Comparison of ENCODE assay signal across 15 cellular contexts in genomic region chr2:172251231-172251630, GRCh38.
DNase-seq lines count a peak whose midpoint lies in the region; ATAC-seq, FAIRE-seq and TF ChIP-seq lines count a peak whose summit lies in the region.
"Had no signal": no experiment of that assay in that cellular context is flagged by ENCODE, and none has a peak within 500 bp of the region (broad histone marks: within the 10 kb centered on the region; RNA-seq: fewer than 3 reads in every experiment).

No MANE protein-coding gene starts in this region.

- DNase-seq in Daoy (ENCODE audit: low read depth) (peak; percentile 36), NCI-H226 (peak; percentile 28), endothelial cell of umbilical vein (ENCODE audit: low read depth, low spot score) (peak; percentile 91), mesendoderm (no peak), pancreas (no peak), medulla oblongata (ENCODE audit: extremely low spot score) (no peak)
- no peak for DNase-seq in activated CD4-positive, alpha-beta T cell treated with anti-CD3 and anti-CD28 coated beads, Interleukin-2, amount 50 U/mL, for 4 hours
- DNase-seq: CD4-positive, alpha-beta memory T cell; dorsolateral prefrontal cortex; GF-D8; H7; hippocampal formation; NCI-H1092 treated with DMSO at 0.1 percent for 48 hours had no signal

- no peaks in the 10 kb centered on the region for H4K20me1 ChIP-seq in endothelial cell of umbilical vein (replicated peaks; ENCODE audit: control insufficient read depth, extremely low read depth, insufficient read depth, low read length)

- H3K4me3 ChIP-seq in endothelial cell of umbilical vein (replicated peaks in 1 of 3; ENCODE audit: insufficient read depth in 1 of 3, low read depth in 1 of 3, low read length in 3 of 3) (no peak overlapping the region), mesendoderm (ENCODE audit: low read length) (no peak overlapping the region), pancreas (no peak overlapping the region)
- H3K4me3 ChIP-seq: dorsolateral prefrontal cortex had no signal

- TF ChIP-seq CTCF in endothelial cell of umbilical vein (IDR thresholded peaks at IDR 0.05; ENCODE audit: extremely low read depth in 1 of 2, insufficient read depth in 1 of 2, low read depth in 1 of 2, low read length in 2 of 2) (no peak), pancreas (IDR thresholded peaks at IDR 0.05) (no peak)

- intact Hi-C loops in endothelial cell of umbilical vein (cut with micrococcal nuclease) (loop anchor here (1.0 to 5.0 kb wide), 4 partner anchors 16 to 176 kb away; partner anchors contain the start of gene ITGA6), pancreas (cut with DNase I) (no loop called here)

- TF ChIP-seq POLR2A in endothelial cell of umbilical vein (IDR thresholded peaks at IDR 0.05; ENCODE audit: low read depth, low read length) = peak; percentile 29

- H3K9me3 ChIP-seq in endothelial cell of umbilical vein (replicated peaks; ENCODE audit: control insufficient read depth, insufficient read depth, low read length) (no peaks in the 10 kb centered on the region), pancreas (no peaks in the 10 kb centered on the region)

- H3K4ac ChIP-seq in mesendoderm (ENCODE audit: low read depth, low read length) = no peak overlapping the region

- H3K36me3 ChIP-seq in endothelial cell of umbilical vein (ENCODE audit: control insufficient read depth in 2 of 2, extremely low read depth in 1 of 2, insufficient read depth in 2 of 2, low read length in 2 of 2) (no peaks in the 10 kb centered on the region), mesendoderm (ENCODE audit: control insufficient read depth, insufficient read depth, low read length) (no peaks in the 10 kb centered on the region), pancreas (no peaks in the 10 kb centered on the region)

- FAIRE-seq in endothelial cell of umbilical vein (lab: Jason Lieb, UNC) = peak; percentile 71
- FAIRE-seq in pancreas (lab: Jason Lieb, UNC) = no peak
- FAIRE-seq: TTC549 had no signal

- peak overlapping the region; percentile 7 for H2BK120ac ChIP-seq in mesendoderm (ENCODE audit: low read depth, low read length)

- H3K79me1 ChIP-seq in mesendoderm (ENCODE audit: low read length) = no peaks in the 10 kb centered on the region

- no peak for ATAC-seq in pancreas
- no peak for ATAC-seq in HG02623 (IDR thresholded peaks at IDR 0.05; ENCODE audit: unreplicated experiment)

- H4K8ac ChIP-seq in mesendoderm (ENCODE audit: low read depth, low read length) = no peak overlapping the region

- H2BK5ac ChIP-seq in mesendoderm (ENCODE audit: low read length) = no peak overlapping the region

- no peaks in the 10 kb centered on the region for H3K9me1 ChIP-seq in endothelial cell of umbilical vein (replicated peaks; ENCODE audit: control insufficient read depth, extremely low read depth, insufficient read depth, low read length)

- no TSS peak for BruUV-seq in endothelial cell of umbilical vein (replicated peaks; lab: Mats Ljungman, UMichigan)

- no peak overlapping the region for H2AFZ ChIP-seq in endothelial cell of umbilical vein (ENCODE audit: low read depth, low read length)

- peak overlapping the region; percentile 16 for H3K18ac ChIP-seq in mesendoderm (ENCODE audit: low read length)

- H3K23ac ChIP-seq in mesendoderm (ENCODE audit: low read length) = no peak overlapping the region

- H3K56ac ChIP-seq in mesendoderm (ENCODE audit: low read length) = no peak overlapping the region

- POLR2A ChIA-PET in endothelial cell of umbilical vein (lab: Charles Lee) = interaction anchor here (0.9 kb wide), 1 partner anchor 61 kb away, joined by 4 read pairs; no protein-coding TSS in a partner anchor

- H3K27me3 ChIP-seq in endothelial cell of umbilical vein (ENCODE audit: control insufficient read depth in 2 of 2, insufficient read depth in 2 of 2, low read length in 2 of 2) = no peaks in the 10 kb centered on the region
- H3K27me3 ChIP-seq in mesendoderm (ENCODE audit: insufficient read depth, low read length, poor library complexity) = no peaks in the 10 kb centered on the region
- H3K27me3 ChIP-seq in pancreas = no peaks in the 10 kb centered on the region
- H3K27me3 ChIP-seq: dorsolateral prefrontal cortex had no signal

- WGBS in mesendoderm (ENCODE audit: extremely low coverage, insufficient coverage, low lambda C conversion rate) = no CpG with 5 or more reads among the region's 3 CpGs
- 70 to 82% methylated on average over 3 of the region's 3 CpGs for WGBS in pancreas, 2 donors

- H2AK5ac ChIP-seq in mesendoderm (ENCODE audit: low read length) = no peak overlapping the region

- peak overlapping the region; percentile 95 for H3K27ac ChIP-seq in endothelial cell of umbilical vein (ENCODE audit: insufficient read depth, low read depth, low read length)
- H3K27ac ChIP-seq in mesendoderm (ENCODE audit: low read depth, low read length) = no peak overlapping the region
- no peak overlapping the region for H3K27ac ChIP-seq in pancreas

- H3K79me2 ChIP-seq in endothelial cell of umbilical vein (ENCODE audit: control insufficient read depth, insufficient read depth, low read length) (no peaks in the 10 kb centered on the region), mesendoderm (ENCODE audit: control insufficient read depth, insufficient read depth, low read length) (no peaks in the 10 kb centered on the region)

- H3K4me1 ChIP-seq in endothelial cell of umbilical vein (ENCODE audit: control insufficient read depth, extremely low read depth, insufficient read depth, low read length) (peaks cover 74% of the 10 kb centered on the region), mesendoderm (ENCODE audit: control insufficient read depth, low read depth, low read length) (peaks cover 4% of the 10 kb centered on the region), pancreas (peaks cover 0 to 4% (median 0%) of the 10 kb centered on the region in 3 donors)

- no peak overlapping the region for H2BK15ac ChIP-seq in mesendoderm (replicated peaks; ENCODE audit: low read depth)

- H3K9ac ChIP-seq in endothelial cell of umbilical vein (replicated peaks; ENCODE audit: extremely low read depth, insufficient read depth, low read length) (peak overlapping the region; percentile 30), mesendoderm (ENCODE audit: low read length) (no peak overlapping the region)

- H4K5ac ChIP-seq in mesendoderm (ENCODE audit: low read length) = no peak overlapping the region

- dilution Hi-C loops in endothelial cell of umbilical vein (cut with MboI; ENCODE audit: extremely low pct_ligation_motif_present, low sequenced_read_pairs) = no loop called here

- CTCF ChIA-PET in endothelial cell of umbilical vein (lab: Charles Lee) = interaction anchor here (1.2 to 4.9 kb wide), 4 partner anchors 17 to 210 kb away, joined by 3 to 30 read pairs (median 4); no protein-coding TSS in a partner anchor

- H3K4me2 ChIP-seq in endothelial cell of umbilical vein (ENCODE audit: insufficient read depth, low read length) (peak overlapping the region; percentile 67), mesendoderm (ENCODE audit: low read length) (no peak overlapping the region)

TF ChIP-seq in endothelial cell of umbilical vein, 7 proteins besides CTCF, POLR2A, EP300 and RAD21:
- peak; percentile 58 for TF ChIP-seq POLR2AphosphoS5 (IDR thresholded peaks at IDR 0.05; ENCODE audit: insufficient read depth, low read depth, low read length)
- TF ChIP-seq MYC (IDR thresholded peaks at IDR 0.05; ENCODE audit: low read depth, low read length) = no peak
- peak; percentile 81 for TF ChIP-seq FOS (IDR thresholded peaks at IDR 0.05; ENCODE audit: borderline replicate concordance, insufficient read depth, low read length)
- peak; percentile 55 for TF ChIP-seq JUN (IDR thresholded peaks at IDR 0.05; ENCODE audit: borderline replicate concordance, insufficient read depth, insufficient read length, low read depth)

Comparison
In these comparisons a context has a peak if more than half of its experiments do, and no peak if none do; other contexts are left out.
1. DNase-seq: peak in Daoy (single experiment), NCI-H226 (single experiment) and endothelial cell of umbilical vein (single experiment); none in mesendoderm (single experiment), pancreas (0 of 6), medulla oblongata (single experiment) and activated CD4-positive, alpha-beta T cell treated with anti-CD3 and anti-CD28 coated beads, Interleukin-2, amount 50 U/mL, for 4 hours (0 of 2).